27 cellular contexts compared by ENCODE assay signal in the genomic region with DNA sequence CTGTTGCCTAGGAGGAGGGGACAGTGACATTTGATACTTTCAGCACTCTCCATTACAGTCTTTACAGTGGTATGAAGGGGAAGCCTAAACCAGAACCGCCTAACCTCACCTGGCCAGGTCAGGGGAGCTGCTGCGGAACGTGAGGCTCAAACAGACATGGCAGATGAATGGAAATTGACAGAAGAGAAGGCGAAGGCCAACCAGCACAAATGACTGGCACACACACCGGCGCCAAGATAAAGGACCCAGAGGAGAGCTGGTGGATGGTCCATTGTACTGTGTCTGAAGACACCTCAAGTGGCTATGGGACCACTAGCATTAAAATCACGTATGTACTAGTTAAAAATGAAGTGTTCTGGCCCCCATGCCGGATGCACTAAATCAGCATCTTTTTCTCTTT.
"Had no signal": no experiment of that assay in that cellular context is flagged by ENCODE, and none has a peak within 500 bp of the region (broad histone marks: within the 10 kb centered on the region; RNA-seq: fewer than 3 reads in every experiment).

No MANE protein-coding gene starts in this region.

- H3K4me3 Mint-ChIP-seq: immature natural killer cell; mesothelial cell of epicardium; naive B cell; natural killer cell; stimulated activated naive B cell treated with anti-CD40 and anti-IgM and Interleukin-4, amounts not matched to agents 10 μg/mL and 1 μg/mL and 100 μg/mL, for 72 hours had no signal

- H3K27ac ChIP-seq: ovary, prostate gland, skin epidermis, stomach, testis, thyroid gland, transverse colon, upper lobe of left lung had no signal

- H3K4me3 ChIP-seq: left ventricle myocardium inferior, lung, ovary, prostate gland, skin epidermis, stomach, testis, thyroid gland, transverse colon, upper lobe of left lung had no signal

- DNase-seq: hippocampal formation; immature natural killer cell; kidney; left colon; left ventricle myocardium inferior; mesendoderm; naive B cell; natural killer cell; ovary; posterior cingulate gyrus; retina; right cardiac atrium; stimulated activated CD4-positive, alpha-beta T cell treated with anti-CD3 and anti-CD28 coated beads, Interleukin-12 subunit alpha, Interleukin-12 subunit beta, amount 100 ng/mL, for 4 hours; stimulated activated CD4-positive, alpha-beta T cell treated with anti-CD3 and anti-CD28 coated beads, Interleukin-15, amount 100 ng/mL, for 24 hours; stimulated activated CD4-positive, alpha-beta T cell treated with anti-CD3 and anti-CD28 coated beads, Interleukin-2, amount 100 ng/mL, for 24 hours; stimulated activated CD4-positive, alpha-beta T cell treated with anti-CD3 and anti-CD28 coated beads, Interleukin-4, amount 100 ng/mL, for 1 hour; stimulated activated naive B cell treated with anti-CD40 and anti-IgM and Interleukin-4, amounts not matched to agents 10 μg/mL and 1 μg/mL and 100 μg/mL, for 72 hours; stimulated activated naive CD8-positive, alpha-beta T cell treated with anti-CD3 and anti-CD28 coated beads, Interleukin-15, Interleukin-2, amounts not matched to agents 100 U/mL and 50 U/mL, for 24 hours; stomach; testis; thyroid gland; transverse colon; upper lobe of left lung had no signal

- H3K4me1 Mint-ChIP-seq: stimulated activated naive B cell treated with anti-CD40 and anti-IgM and Interleukin-4, amounts not matched to agents 10 μg/mL and 1 μg/mL and 100 μg/mL, for 72 hours had no signal

- H3K27me3 ChIP-seq: ovary, stomach, testis, thyroid gland, transverse colon, upper lobe of left lung had no signal

- H3K9me3 Mint-ChIP-seq: immature natural killer cell; naive B cell; natural killer cell; stimulated activated naive B cell treated with anti-CD40 and anti-IgM and Interleukin-4, amounts not matched to agents 10 μg/mL and 1 μg/mL and 100 μg/mL, for 72 hours had no signal

- H3K36me3 Mint-ChIP-seq: immature natural killer cell; mesothelial cell of epicardium; naive B cell; natural killer cell; stimulated activated naive B cell treated with anti-CD40 and anti-IgM and Interleukin-4, amounts not matched to agents 10 μg/mL and 1 μg/mL and 100 μg/mL, for 72 hours had no signal

- H3K36me3 ChIP-seq: left ventricle myocardium inferior, ovary, prostate gland, stomach, thyroid gland, transverse colon, upper lobe of left lung had no signal

- H3K4me1 ChIP-seq: prostate gland had no signal

- H3K9me3 ChIP-seq: ovary, prostate gland, stomach, testis, thyroid gland, transverse colon, upper lobe of left lung had no signal

- H3K27ac Mint-ChIP-seq: immature natural killer cell; mesothelial cell of epicardium; natural killer cell; stimulated activated naive B cell treated with anti-CD40 and anti-IgM and Interleukin-4, amounts not matched to agents 10 μg/mL and 1 μg/mL and 100 μg/mL, for 72 hours had no signal
